ENCODE assay signal across 13 cellular contexts in genomic region chr9:15144567-15145174, GRCh38.
A peak's percentile ranks its signal among the peaks of the same experiment; 100 is the strongest.
DNase-seq lines count a peak whose midpoint lies in the region; ATAC-seq and TF ChIP-seq lines count a peak whose summit lies in the region.
"Had no signal": no experiment of that assay in that cellular context is flagged by ENCODE, and none has a peak within 500 bp of the region (broad histone marks: within the 10 kb centered on the region; RNA-seq: fewer than 3 reads in every experiment).

No MANE protein-coding gene starts in this region.

- no peak overlapping the region for H3K9ac ChIP-seq in mammary epithelial cell (ENCODE audit: insufficient read depth, low read length)

- 29% methylated on average over 6 of the region's 6 CpGs for WGBS in mammary epithelial cell (ENCODE audit: low coverage, missing lambda C conversion rate)

- no peaks in the 10 kb centered on the region for H3K9me3 ChIP-seq in mammary epithelial cell (replicated peaks; ENCODE audit: insufficient read depth, low read length)
- H3K9me3 ChIP-seq: SJSA1, thoracic aorta had no signal

- no peaks in the 10 kb centered on the region for H4K20me1 ChIP-seq in mammary epithelial cell (ENCODE audit: insufficient read depth, low read length)

- H2AFZ ChIP-seq in mammary epithelial cell (ENCODE audit: low read depth, low read length) = no peak overlapping the region

- H3K4me3 ChIP-seq in mammary epithelial cell (replicated peaks in 1 of 3; ENCODE audit: insufficient read depth in 1 of 3, low read depth in 2 of 3, low read length in 3 of 3) = no peak overlapping the region
- H3K4me3 ChIP-seq in H7 (ENCODE audit: insufficient read depth, low read depth, low read length) = no peak overlapping the region
- H3K4me3 ChIP-seq: SJSA1, smooth muscle cell, thoracic aorta had no signal

- TF ChIP-seq CTCF in mammary epithelial cell (conservative IDR thresholded peaks at IDR 0.05 in 1 of 2, IDR thresholded peaks at IDR 0.05 in 1 of 2; ENCODE audit: extremely low read depth in 1 of 2, insufficient read depth in 1 of 2, low read depth in 1 of 2, low read length in 2 of 2) = no peak

- no peak overlapping the region for H3K27ac ChIP-seq in mammary epithelial cell (ENCODE audit: insufficient read depth, low read depth, low read length)
- H3K27ac ChIP-seq: SJSA1, thoracic aorta had no signal

- dilution Hi-C loops in mammary epithelial cell (cut with HindIII; ENCODE audit: low sequenced_read_pairs) = no loop called here

- no peak overlapping the region for H3K4me2 ChIP-seq in mammary epithelial cell (ENCODE audit: insufficient read depth, low read depth, low read length)
- H3K4me2 ChIP-seq: smooth muscle cell had no signal

- CTCF ChIA-PET in mammary epithelial cell (lab: Charles Lee; ENCODE audit: low non-redundant PET) = no interaction called here

- DNase-seq in HCEC 1CT (peak; percentile 58), NCI-H2107 (lab: John Stamatoyannopoulos, UW) (peak; percentile 7), mammary epithelial cell (peak; percentile 70), renal cortical epithelial cell (ENCODE audit: low read depth) (peak; percentile 20), SHP77 (lab: John Stamatoyannopoulos, UW) (no peak), H7 (no peak)
- DNase-seq: activated B cell treated with CpG ODN at 0.5 μM for 24 hours; amniotic stem cell; CD8-positive, alpha-beta T cell had no signal

- BruUV-seq in mammary epithelial cell (replicated peaks; lab: Mats Ljungman, UMichigan) = no TSS peak

- H3K27me3 ChIP-seq in mammary epithelial cell (ENCODE audit: insufficient read depth, low read length) = no peaks in the 10 kb centered on the region
- H3K27me3 ChIP-seq in H7 (ENCODE audit: control insufficient read depth, insufficient read depth, low read length) = no peaks in the 10 kb centered on the region
- H3K27me3 ChIP-seq: SJSA1 had no signal

- peaks cover 6% of the 10 kb centered on the region for H3K4me1 ChIP-seq in mammary epithelial cell (ENCODE audit: insufficient read depth, low read length)
- H3K4me1 ChIP-seq: SJSA1 had no signal

- no peaks in the 10 kb centered on the region for H3K79me2 ChIP-seq in mammary epithelial cell (ENCODE audit: insufficient read depth, low read length)

- intact Hi-C loops in mammary epithelial cell (cut with micrococcal nuclease) = loop anchor here (5.0 kb wide), 1 partner anchor 677 kb away; no protein-coding TSS in a partner anchor

- H3K36me3 ChIP-seq in mammary epithelial cell (ENCODE audit: insufficient read depth, low read length) = no peaks in the 10 kb centered on the region
- no peaks in the 10 kb centered on the region for H3K36me3 ChIP-seq in H7 (replicated peaks; ENCODE audit: control insufficient read depth, insufficient read depth, low read length)
- H3K36me3 ChIP-seq: SJSA1, thoracic aorta had no signal

- in situ Hi-C loops in mammary epithelial cell (cut with MboI; ENCODE audit: low sequenced_read_pairs in 2 of 2) = no loop called here

- ATAC-seq in HG03135 (IDR thresholded peaks at IDR 0.05; ENCODE audit: unreplicated experiment) = no peak
- ATAC-seq: CD8-positive, alpha-beta T cell had no signal

Comparison
In these comparisons a context has a peak if more than half of its experiments do, and no peak if none do; other contexts are left out.
1. DNase-seq: peak in HCEC 1CT (single experiment), NCI-H2107 (single experiment), mammary epithelial cell (single experiment) and renal cortical epithelial cell (single experiment); none in SHP77 (0 of 2) and H7 (single experiment).